In genomic region chr4:75338352-75338880, GRCh38 we compare ENCODE assay signal across 17 cellular contexts.
"Had no signal": no experiment of that assay in that cellular context is flagged by ENCODE, and none has a peak within 500 bp of the region (broad histone marks: within the 10 kb centered on the region; RNA-seq: fewer than 3 reads in every experiment).

No MANE protein-coding gene starts in this region.

- H3K36me3 Mint-ChIP-seq: brain had no signal

- H3K27me3 Mint-ChIP-seq: activated naive CD4-positive, alpha-beta T cell treated with anti-CD3 and anti-CD28 coated beads, Interleukin-2, amount 50 U/mL, for 24 hours; brain had no signal

- H3K36me3 ChIP-seq: cardiac muscle cell had no signal

- H3K27me3 ChIP-seq: cardiac muscle cell had no signal

- H3K4me3 Mint-ChIP-seq: activated CD8-positive, alpha-beta T cell treated with anti-CD3 and anti-CD28 coated beads, Interleukin-2, amount 10 ng/mL, durations not matched to agents 7 days and 5 days; activated naive CD4-positive, alpha-beta T cell treated with anti-CD3 and anti-CD28 coated beads, Interleukin-2, amount 50 U/mL, for 24 hours; brain; T-helper 1 cell treated with Interleukin-12 subunit alpha and Interleukin-12 subunit beta and Interleukin-4 antibody, amounts not matched to agents 30 μg/mL and 1 μg/mL, for 36 hours had no signal

- H3K27ac Mint-ChIP-seq: activated CD8-positive, alpha-beta T cell treated with anti-CD3 and anti-CD28 coated beads, Interleukin-2, amount 10 ng/mL, durations not matched to agents 7 days and 5 days; activated naive CD4-positive, alpha-beta T cell treated with anti-CD3 and anti-CD28 coated beads, Interleukin-2, amount 50 U/mL, for 24 hours; brain; T-helper 1 cell treated with Interleukin-12 subunit alpha and Interleukin-12 subunit beta and Interleukin-4 antibody, amounts not matched to agents 30 μg/mL and 1 μg/mL, for 36 hours had no signal

- DNase-seq: activated CD4-positive, alpha-beta T cell treated with anti-CD3 and anti-CD28 coated beads for 48 hours; activated CD4-positive, alpha-beta T cell treated with anti-CD3 and anti-CD28 coated beads, Interleukin-2, amount 50 U/mL, for 4 hours; activated CD8-positive, alpha-beta memory T cell treated with anti-CD3 and anti-CD28 coated beads, Interleukin-2, amount 50 U/mL, for 48 hours; activated CD8-positive, alpha-beta T cell treated with anti-CD3 and anti-CD28 coated beads, Interleukin-2, amount 10 ng/mL, durations not matched to agents 7 days and 5 days; activated T-cell treated with anti-CD3 and anti-CD28 coated beads, Interleukin-2, amount 50 U/mL, for 1 hour; amygdala; NCI-H1092 treated with DMSO at 0.1 percent for 48 hours; NCI-H1436 treated with DMSO at 0.1 percent for 48 hours; NCI-H187; NCI-H2081; NCI-H524; SHP77 had no signal

- H3K9me3 Mint-ChIP-seq: T-helper 1 cell treated with Interleukin-12 subunit alpha and Interleukin-12 subunit beta and Interleukin-4 antibody, amounts not matched to agents 30 μg/mL and 1 μg/mL, for 36 hours had no signal

- H3K27ac ChIP-seq: cardiac muscle cell had no signal

- H3K4me3 ChIP-seq: cardiac muscle cell had no signal

- H3K4me1 Mint-ChIP-seq: activated naive CD4-positive, alpha-beta T cell treated with anti-CD3 and anti-CD28 coated beads, Interleukin-2, amount 50 U/mL, for 24 hours; brain had no signal

- ATAC-seq: activated CD4-positive, CD25-positive, alpha-beta regulatory T cell treated with anti-CD3 and anti-CD28 coated beads, Interleukin-2, amount 50 U/mL, for 24 hours; activated CD8-positive, alpha-beta T cell treated with anti-CD3 and anti-CD28 coated beads, Interleukin-2, amount 10 ng/mL, durations not matched to agents 7 days and 5 days had no signal
